12 cellular contexts compared by ENCODE assay signal in genomic region chr5:143174714-143175398, GRCh38.
DNase-seq lines count a peak whose midpoint lies in the region; ATAC-seq and TF ChIP-seq lines count a peak whose summit lies in the region.
"Had no signal": no experiment of that assay in that cellular context is flagged by ENCODE, and none has a peak within 500 bp of the region (broad histone marks: within the 10 kb centered on the region; RNA-seq: fewer than 3 reads in every experiment).

No MANE protein-coding gene starts in this region.

- no peak overlapping the region for H3K27ac ChIP-seq in left lung
- H3K27ac ChIP-seq: upper lobe of left lung had no signal

- peak; percentile 87 for DNase-seq in kidney tubule cell (ENCODE audit: low spot score)
- DNase-seq in GM03348 (ENCODE audit: low spot score): no peak
- no peak for DNase-seq in T-helper 9 cell
- no peak for DNase-seq in A172 (ENCODE audit: low spot score)
- no peak for DNase-seq in left lung
- DNase-seq: activated naive CD4-positive, alpha-beta T cell treated with anti-CD3 and anti-CD28 coated beads for 36 hours; erythroblast; NCI-H524 treated with DMSO at 0.1 percent for 48 hours; upper lobe of left lung had no signal

- TF ChIP-seq CTCF in left lung (IDR thresholded peaks at IDR 0.05): no peak

- no peaks in the 10 kb centered on the region for H3K27me3 ChIP-seq in left lung
- H3K27me3 ChIP-seq: upper lobe of left lung had no signal

- peaks cover 7 to 8% of the 10 kb centered on the region in 2 donors for H3K4me1 ChIP-seq in left lung

- intact Hi-C loops in left lung (cut with DNase I): no loop called here

- peak; percentile 96 for ATAC-seq in GM18907 (IDR thresholded peaks at IDR 0.05; ENCODE audit: unreplicated experiment)
- peak; percentile 92 for ATAC-seq in GM21825 (IDR thresholded peaks at IDR 0.05; ENCODE audit: unreplicated experiment)
- ATAC-seq in HG03439 (IDR thresholded peaks at IDR 0.05; ENCODE audit: unreplicated experiment): peak; percentile 82
- no peak for ATAC-seq in left lung

- no peak overlapping the region for H3K4me3 ChIP-seq in left lung
- H3K4me3 ChIP-seq: upper lobe of left lung had no signal

- no peaks in the 10 kb centered on the region for H3K9me3 ChIP-seq in left lung
- H3K9me3 ChIP-seq: upper lobe of left lung had no signal

- H3K36me3 ChIP-seq in left lung: peaks cover 0 to 19% of the 10 kb centered on the region in 2 donors
- H3K36me3 ChIP-seq: upper lobe of left lung had no signal
